1 cellular context compared by ENCODE assay signal in genomic region chr4:67522851-67523671, GRCh38.
TF ChIP-seq lines count a peak whose summit lies in the region.

No MANE protein-coding gene starts in this region.

TF ChIP-seq in WTC11, 78 proteins besides CTCF, POLR2A, EP300 and RAD21 (continued from another document):
- TF ChIP-seq ARID4B (CRISPR knock-in tag; IDR thresholded peaks at IDR 0.05; ENCODE audit: borderline replicate concordance) = no peak
